8 cellular contexts compared by ENCODE assay signal in genomic region chr4:7649741-7650531, GRCh38.
A peak's percentile ranks its signal among the peaks of the same experiment; 100 is the strongest.
DNase-seq lines count a peak whose midpoint lies in the region; ATAC-seq lines count a peak whose summit lies in the region.

No MANE protein-coding gene starts in this region.

- no peak overlapping the region for H3K27ac ChIP-seq in aorta (ENCODE audit: low read depth in 1 of 2, low read length in 2 of 2)

- H3K27ac Mint-ChIP-seq in activated naive CD4-positive, alpha-beta T cell treated with anti-CD3 and anti-CD28 coated beads, Interleukin-2, amount 50 U/mL, for 24 hours, result peak overlapping the region; percentile 37

- peak overlapping the region; percentile 2 for H3K4me3 Mint-ChIP-seq in activated naive CD4-positive, alpha-beta T cell treated with anti-CD3 and anti-CD28 coated beads, Interleukin-2, amount 50 U/mL, for 24 hours

- peaks cover 20% of the 10 kb centered on the region for H3K4me1 Mint-ChIP-seq in activated naive CD4-positive, alpha-beta T cell treated with anti-CD3 and anti-CD28 coated beads, Interleukin-2, amount 50 U/mL, for 24 hours

- intact Hi-C loops in aorta (cut with DNase I), result no loop called here

- H3K27me3 Mint-ChIP-seq in activated naive CD4-positive, alpha-beta T cell treated with anti-CD3 and anti-CD28 coated beads, Interleukin-2, amount 50 U/mL, for 24 hours, result peaks cover 7% of the 10 kb centered on the region

- H3K36me3 ChIP-seq in aorta (ENCODE audit: control insufficient read depth in 1 of 2, insufficient read depth in 2 of 2, low read length in 1 of 2), result no peaks in the 10 kb centered on the region

- H3K9me3 Mint-ChIP-seq in activated naive CD4-positive, alpha-beta T cell treated with anti-CD3 and anti-CD28 coated beads, Interleukin-2, amount 50 U/mL, for 24 hours, result no peaks in the 10 kb centered on the region

- ATAC-seq in aorta (ENCODE audit: low FRiP score), result no peak
- ATAC-seq in GM21515 (IDR thresholded peaks at IDR 0.05; ENCODE audit: unreplicated experiment), result no peak
- no peak for ATAC-seq in GM21447 (IDR thresholded peaks at IDR 0.05; ENCODE audit: unreplicated experiment)

- H3K4me1 ChIP-seq in aorta (ENCODE audit: control insufficient read depth in 1 of 2, insufficient read depth in 2 of 2, low read length in 2 of 2), result no peaks in the 10 kb centered on the region

- in situ Hi-C loops in SK-MEL-5 (cut with HindIII; ENCODE audit: low pct_unique_long_range_greater_than_20kb, low sequenced_read_pairs), result no loop called here

- WGBS in aorta, 2 donors, result 86% methylated on average over 32 of the region's 32 CpGs

- no peaks in the 10 kb centered on the region for H3K27me3 ChIP-seq in aorta (ENCODE audit: control insufficient read depth in 1 of 2, insufficient read depth in 2 of 2, low read length in 1 of 2)

- no peak overlapping the region for H3K4me3 ChIP-seq in aorta (ENCODE audit: low read length in 2 of 2)

- H3K36me3 Mint-ChIP-seq in activated naive CD4-positive, alpha-beta T cell treated with anti-CD3 and anti-CD28 coated beads, Interleukin-2, amount 50 U/mL, for 24 hours, result no peaks in the 10 kb centered on the region

- DNase-seq in ELR (ENCODE audit: low read depth), result peak; percentile 98
- DNase-seq in SK-MEL-5 (ENCODE audit: low read depth, low spot score), result peak; percentile 7
- DNase-seq in mucosa of gallbladder (ENCODE audit: low spot score), result peak; percentile 44
- peak; percentile 66 to 78 for DNase-seq in aorta
- DNase-seq in NCI-H526 (lab: John Stamatoyannopoulos, UW), result no peak

- H3K9me3 ChIP-seq in aorta (ENCODE audit: control insufficient read depth, low read length), result peaks cover 2% of the 10 kb centered on the region

Comparison
In these comparisons a context has a peak if more than half of its experiments do, and no peak if none do; other contexts are left out.
1. DNase-seq: peak in ELR (single experiment), SK-MEL-5 (single experiment), mucosa of gallbladder (single experiment) and aorta (2 of 2); none in NCI-H526 (0 of 2).